ENCODE assay signal across 8 cellular contexts in the genomic region with DNA sequence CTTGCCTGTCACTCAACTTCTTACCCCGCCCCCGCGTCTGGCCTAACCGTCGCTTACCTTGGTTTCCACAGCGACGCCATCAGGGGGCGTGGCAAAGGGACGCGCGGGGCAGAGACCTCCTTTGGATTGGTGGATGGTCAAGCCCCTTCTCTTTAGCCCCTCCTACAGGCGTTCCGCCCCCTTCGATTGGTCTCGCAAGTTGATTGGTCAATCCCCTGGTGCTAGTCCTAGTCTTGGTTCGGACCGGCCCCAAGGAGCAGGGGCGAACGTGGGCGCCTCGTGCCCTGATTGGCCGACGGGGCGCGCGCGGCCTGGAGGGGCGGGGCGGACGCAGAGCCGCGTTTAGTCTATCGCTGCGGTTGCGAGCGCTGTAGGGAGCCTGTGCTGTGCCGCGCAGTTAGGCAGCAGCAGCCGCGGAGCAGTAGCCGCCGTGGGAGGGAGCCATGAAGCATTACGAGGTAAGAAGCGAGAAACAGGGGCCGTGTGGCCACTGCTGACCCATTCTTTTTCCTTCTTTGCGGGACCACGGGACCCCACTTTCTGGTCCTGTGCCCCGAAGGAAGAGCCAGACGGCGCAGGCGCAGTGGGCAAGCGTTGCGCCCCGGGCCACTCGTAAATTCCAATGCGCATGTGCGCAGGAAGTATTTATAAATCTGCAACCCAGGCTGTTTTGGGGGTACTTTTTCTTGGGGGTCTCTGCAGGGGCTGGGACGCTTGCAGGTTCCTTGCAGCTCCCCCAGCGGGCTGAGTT. TPM values are rescaled to one million over a fixed set of nuclear protein-coding genes. Genes with fewer than 3 reads are reported as not detected.
A peak's percentile ranks its signal among the peaks of the same experiment; 100 is the strongest.
DNase-seq lines count a peak whose midpoint lies in the region; ATAC-seq, FAIRE-seq and TF ChIP-seq lines count a peak whose summit lies in the region.

A gene with protein sequence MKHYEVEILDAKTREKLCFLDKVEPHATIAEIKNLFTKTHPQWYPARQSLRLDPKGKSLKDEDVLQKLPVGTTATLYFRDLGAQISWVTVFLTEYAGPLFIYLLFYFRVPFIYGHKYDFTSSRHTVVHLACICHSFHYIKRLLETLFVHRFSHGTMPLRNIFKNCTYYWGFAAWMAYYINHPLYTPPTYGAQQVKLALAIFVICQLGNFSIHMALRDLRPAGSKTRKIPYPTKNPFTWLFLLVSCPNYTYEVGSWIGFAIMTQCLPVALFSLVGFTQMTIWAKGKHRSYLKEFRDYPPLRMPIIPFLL (plus strand): TSS at position 341 of the 751 bp plus-strand sequence. CDS start 103 bp downstream, at position 444.

- H3K27ac ChIP-seq in astrocyte (ENCODE audit: low read depth, low read length) (peak within 1 kb of the TSS; percentile 83), right cardiac atrium (ENCODE audit: low read length) (peak within 1 kb of the TSS; percentile 98), vagina (peak within 1 kb of the TSS; percentile 98)

- H3K4me3 ChIP-seq in astrocyte (ENCODE audit: insufficient read depth, low read depth, low read length) (peak within 1 kb of the TSS; percentile 92), right cardiac atrium (ENCODE audit: low read length) (peak within 1 kb of the TSS; percentile 92), vagina (peak within 1 kb of the TSS; percentile 56 to 90)

- H3K4me3 Mint-ChIP-seq in astrocyte (ENCODE audit: unreplicated experiment): peak within 1 kb of the TSS; percentile 94

- H4K20me1 ChIP-seq in astrocyte (ENCODE audit: insufficient read depth, low read length): peaks cover 11% of the 10 kb centered on the region

- H3K4me2 ChIP-seq in astrocyte (ENCODE audit: low read length): peak within 1 kb of the TSS; percentile 99

- H3K9ac ChIP-seq in astrocyte (ENCODE audit: low read length): peak within 1 kb of the TSS; percentile 86

- H2AFZ ChIP-seq in astrocyte (ENCODE audit: low read depth, low read length): peak within 1 kb of the TSS; percentile 97

- FAIRE-seq in astrocyte (lab: Jason Lieb, UNC): no peak

- under 1% methylated on average over 59 of the region's 59 CpGs for WGBS in right cardiac atrium

- H3K27me3 ChIP-seq in astrocyte (ENCODE audit: insufficient read depth, low read length) (no peaks in the 10 kb centered on the region), right cardiac atrium (ENCODE audit: control insufficient read depth, insufficient read depth) (no peaks in the 10 kb centered on the region), vagina (no peaks in the 10 kb centered on the region)

- no peaks in the 10 kb centered on the region for H3K9me3 ChIP-seq in astrocyte (ENCODE audit: insufficient read depth, low read depth, low read length)
- no peaks in the 10 kb centered on the region for H3K9me3 ChIP-seq in right cardiac atrium (ENCODE audit: control insufficient read depth, low read length)
- H3K9me3 ChIP-seq in vagina: no peaks in the 10 kb centered on the region

- no peaks in the 10 kb centered on the region for H3K9me3 Mint-ChIP-seq in astrocyte (ENCODE audit: unreplicated experiment)

- no peak for TF ChIP-seq CTCF in astrocyte (IDR thresholded peaks at IDR 0.05; ENCODE audit: insufficient read depth, low read depth, low read length)
- TF ChIP-seq CTCF in vagina (IDR thresholded peaks at IDR 0.05): peak in 1 of 3 experiments; percentile 20

- peak; percentile 98 for TF ChIP-seq POLR2A in GM18505 (IDR thresholded peaks at IDR 0.05; ENCODE audit: borderline replicate concordance, extremely low read depth, insufficient read depth, insufficient read length)
- peak; percentile 94 to 97 for TF ChIP-seq POLR2A in vagina (IDR thresholded peaks at IDR 0.05)

- peak; percentile 91 for ATAC-seq in GM18505 (IDR thresholded peaks at IDR 0.05; ENCODE audit: unreplicated experiment)
- ATAC-seq in HG02973 (IDR thresholded peaks at IDR 0.05; ENCODE audit: unreplicated experiment): peak; percentile 88
- ATAC-seq in right cardiac atrium: peak; percentile 98

- no peaks in the 10 kb centered on the region for H3K27me3 Mint-ChIP-seq in astrocyte (ENCODE audit: low read depth, unreplicated experiment)

- peaks cover 17% of the 10 kb centered on the region for H3K4me1 ChIP-seq in astrocyte (ENCODE audit: insufficient read depth, low read length)
- no peaks in the 10 kb centered on the region for H3K4me1 ChIP-seq in right cardiac atrium (ENCODE audit: control insufficient read depth, insufficient read depth, low read length)
- peaks cover 59% of the 10 kb centered on the region for H3K4me1 ChIP-seq in vagina

- peak within 1 kb of the TSS; percentile 81 for H3K27ac Mint-ChIP-seq in astrocyte (ENCODE audit: unreplicated experiment)

- intact Hi-C loops in right cardiac atrium (cut with DNase I): no loop called here
- intact Hi-C loops in vagina (cut with DNase I): no loop called here

- H3K36me3 Mint-ChIP-seq in astrocyte (ENCODE audit: low read depth, unreplicated experiment): no peaks in the 10 kb centered on the region

- peaks cover 31% of the 10 kb centered on the region for H3K79me2 ChIP-seq in astrocyte (ENCODE audit: insufficient read depth, low read length)

- H3K36me3 ChIP-seq in astrocyte (ENCODE audit: insufficient read depth, low read length) (no peaks in the 10 kb centered on the region), vagina (no peaks in the 10 kb centered on the region)

- peaks cover 19% of the 10 kb centered on the region for H3K4me1 Mint-ChIP-seq in astrocyte (ENCODE audit: low read depth, unreplicated experiment)

- DNase-seq in NCI-H2029 (lab: John Stamatoyannopoulos, UW) (peak; percentile 99), T-helper 22 cell (ENCODE audit: low read depth) (peak; percentile 100), astrocyte (ENCODE audit: low read depth) (peak; percentile 98), right cardiac atrium (peak; percentile 100), putamen (ENCODE audit: low spot score) (peak; percentile 100), vagina (ENCODE audit: extremely low spot score in 2 of 2) (peak; percentile 100)

RNA-seq across cellular contexts. Expression of the gene that starts here (rescaled TPM):
- total RNA-seq in astrocyte: 106 and 110 TPM in 2 replicates
- 100 to 1,000 TPM in 1 of 4 donors, 10 to 100 TPM in 3; 92.3 to 116 (median 96.8) TPM for total RNA-seq in right cardiac atrium
- 102 TPM for polyA plus RNA-seq in right cardiac atrium
- total RNA-seq in vagina: 110 TPM

Comparison
In these comparisons a context has a peak if more than half of its experiments do, and no peak if none do; other contexts are left out.
1. Peak in every context shown above with its lines: DNase-seq, ATAC-seq, H3K4me3 ChIP-seq and H3K27ac ChIP-seq.